ENCODE assay signal across 22 cellular contexts in the genomic region with DNA sequence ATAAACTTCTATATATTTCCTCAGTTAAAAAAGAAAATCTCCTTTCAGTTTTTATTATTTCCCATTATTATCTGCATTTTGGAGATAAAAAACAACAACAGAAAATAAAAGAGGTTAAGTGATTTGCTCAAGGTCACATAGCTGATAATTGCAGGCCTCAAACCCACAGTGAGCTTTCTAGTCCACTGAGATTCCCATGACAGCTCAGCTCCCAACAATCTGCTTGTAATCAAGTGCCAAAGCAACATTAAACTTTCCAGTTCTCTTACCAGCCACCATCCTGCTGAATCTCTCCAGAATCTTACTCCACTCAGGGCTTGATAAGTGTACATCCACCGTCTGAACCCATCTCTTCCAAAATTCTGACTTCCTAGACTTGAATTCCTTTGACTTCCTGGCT.
A peak's percentile ranks its signal among the peaks of the same experiment; 100 is the strongest.
DNase-seq lines count a peak whose midpoint lies in the region; ATAC-seq and TF ChIP-seq lines count a peak whose summit lies in the region.
"Had no signal": no experiment of that assay in that cellular context is flagged by ENCODE, and none has a peak within 500 bp of the region (broad histone marks: within the 10 kb centered on the region; RNA-seq: fewer than 3 reads in every experiment).

No MANE protein-coding gene starts in this region.

- 36% methylated on average over 1 of the region's 1 CpG for whole genome bisulfite sequencing in smooth muscle cell (ENCODE audit: low lambda C conversion rate)

- no peaks in the 10 kb centered on the region for H4K20me1 ChIP-seq in smooth muscle cell (ENCODE audit: low read depth)

- H3K9ac ChIP-seq in smooth muscle cell (ENCODE audit: low read depth): no peak overlapping the region
- H3K9ac ChIP-seq: GM23248, KMS-11 had no signal

- no peak for ATAC-seq in HG02981 (IDR thresholded peaks at IDR 0.05; ENCODE audit: unreplicated experiment)
- ATAC-seq: A549 had no signal

- H3K79me2 ChIP-seq in smooth muscle cell (ENCODE audit: low read depth): no peaks in the 10 kb centered on the region

- no peaks in the 10 kb centered on the region for H3F3A ChIP-seq in smooth muscle cell (ENCODE audit: low read depth)

- no peak overlapping the region for H3K27ac ChIP-seq in smooth muscle cell (ENCODE audit: low read depth)
- H3K27ac ChIP-seq: A549, C4-2B, GM23248, KMS-11, PC-9, SJSA1 had no signal

- H3K4me3 ChIP-seq in foreskin fibroblast (ENCODE audit: low read depth in 1 of 2, low read length in 2 of 2) (no peak overlapping the region), smooth muscle cell (no peak overlapping the region)
- H3K4me3 ChIP-seq: A549, GM23248, PC-9, SJSA1 had no signal

- no peaks in the 10 kb centered on the region for H3K36me3 ChIP-seq in smooth muscle cell (ENCODE audit: low read depth)
- H3K36me3 ChIP-seq: SJSA1 had no signal

- DNase-seq in EH (ENCODE audit: low read depth) (peak; percentile 26), amniotic epithelial cell (ENCODE audit: low read depth) (peak; percentile 78), foreskin fibroblast (peak; percentile 41 to 64), smooth muscle cell (lab: John Stamatoyannopoulos, UW; ENCODE audit: unreplicated experiment) (no peak), COR-L47 (lab: John Stamatoyannopoulos, UW) (no peak), HuH-7.5 (ENCODE audit: low spot score) (no peak)
- DNase-seq: Calu3; CD8-positive, alpha-beta memory T cell; DMS79 treated with DMSO at 0.1 percent for 48 hours; GM23248; H9; MM.1S; NCI-H2029; NCI-H446 treated with DMSO at 0.1 percent for 48 hours; NCI-H526; PC-9; Right ventricle myocardium superior had no signal

- peak overlapping the region; percentile 19 for H2AFZ ChIP-seq in smooth muscle cell (ENCODE audit: low read depth)
- H2AFZ ChIP-seq: GM23248, PC-9 had no signal

- no peak overlapping the region for H3K4me2 ChIP-seq in smooth muscle cell
- H3K4me2 ChIP-seq: A549, KMS-11, PC-9 had no signal

- H3K4me1 ChIP-seq in smooth muscle cell (ENCODE audit: low read depth): peaks cover 6% of the 10 kb centered on the region
- H3K4me1 ChIP-seq: A549, SJSA1 had no signal

- TF ChIP-seq CTCF in foreskin fibroblast (IDR thresholded peaks at IDR 0.05; ENCODE audit: low read depth, low read length) (no peak), smooth muscle cell (IDR thresholded peaks at IDR 0.05; ENCODE audit: borderline replicate concordance, insufficient read depth, poor library complexity, severe bottlenecking) (no peak)

- no peaks in the 10 kb centered on the region for H3K9me3 ChIP-seq in smooth muscle cell (replicated peaks; ENCODE audit: low read depth)
- H3K9me3 ChIP-seq: A549, SJSA1 had no signal

- no peaks in the 10 kb centered on the region for H3K27me3 ChIP-seq in smooth muscle cell (ENCODE audit: low read depth)
- H3K27me3 ChIP-seq: SJSA1 had no signal

Comparison
In these comparisons a context has a peak if more than half of its experiments do, and no peak if none do; other contexts are left out.
1. DNase-seq: peak in EH (single experiment), amniotic epithelial cell (single experiment) and foreskin fibroblast (2 of 2); none in smooth muscle cell (single experiment), COR-L47 (single experiment) and HuH-7.5 (single experiment).